Comparison of ENCODE assay signal across 9 cellular contexts in the genomic region with DNA sequence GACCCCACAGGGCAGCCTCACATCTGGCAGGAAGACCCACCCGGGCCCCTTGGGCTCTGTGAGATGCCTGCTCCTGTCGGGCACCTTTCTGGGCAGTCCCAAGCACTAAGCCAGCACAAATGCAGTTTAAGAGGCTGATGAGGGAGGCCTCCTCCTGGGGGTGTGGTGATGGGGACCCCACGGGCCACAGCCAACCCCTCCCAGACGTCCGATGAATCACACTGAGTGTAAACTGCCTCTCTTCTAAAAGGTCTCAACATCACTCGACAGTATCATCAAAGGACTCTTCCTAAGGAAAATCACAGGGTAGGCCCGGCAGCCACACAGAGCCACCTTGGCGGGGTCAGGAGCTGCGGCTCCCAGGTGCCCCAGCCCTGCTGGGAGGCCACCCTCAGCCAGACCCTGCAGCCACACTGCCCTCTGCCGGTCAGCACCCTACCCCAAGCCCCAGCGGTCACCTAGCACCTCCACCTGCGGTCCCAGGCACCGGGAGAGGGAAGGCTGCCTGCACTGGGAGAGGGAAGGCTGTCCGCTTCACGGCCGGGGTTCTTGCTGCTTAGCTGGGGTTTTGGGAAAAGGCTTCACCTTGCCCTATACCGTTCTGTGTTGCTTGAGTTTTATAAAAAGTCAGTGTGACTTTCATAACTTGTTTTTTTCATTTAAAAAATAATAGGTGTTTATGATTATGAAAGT. TPM values are rescaled to one million over a fixed set of nuclear protein-coding genes. Genes with fewer than 3 reads are reported as not detected.
A peak's percentile ranks its signal among the peaks of the same experiment; 100 is the strongest.
DNase-seq lines count a peak whose midpoint lies in the region; ATAC-seq and TF ChIP-seq lines count a peak whose summit lies in the region.
"Had no signal": no experiment of that assay in that cellular context is flagged by ENCODE, and none has a peak within 500 bp of the region (broad histone marks: within the 10 kb centered on the region; RNA-seq: fewer than 3 reads in every experiment).

No MANE protein-coding gene starts in this region.

- no peaks in the 10 kb centered on the region for H3K4me1 ChIP-seq in aorta (ENCODE audit: control insufficient read depth in 1 of 2, insufficient read depth in 2 of 2, low read length in 2 of 2)

- H3K79me2 ChIP-seq in SU-DHL-6 (ENCODE audit: insufficient read depth, low read length): no peaks in the 10 kb centered on the region

- H3K9me3 ChIP-seq in SU-DHL-6 (ENCODE audit: insufficient read depth, low read length): no peaks in the 10 kb centered on the region
- no peaks in the 10 kb centered on the region for H3K9me3 ChIP-seq in aorta (ENCODE audit: control insufficient read depth, low read length)

- H3K36me3 ChIP-seq in SU-DHL-6 (ENCODE audit: low read length): no peaks in the 10 kb centered on the region
- H3K36me3 ChIP-seq in aorta (ENCODE audit: control insufficient read depth in 1 of 2, insufficient read depth in 2 of 2, low read length in 1 of 2): no peaks in the 10 kb centered on the region

- no peak overlapping the region for H3K4me2 ChIP-seq in SU-DHL-6 (ENCODE audit: low read depth, low read length, poor library complexity, severe bottlenecking)

- intact Hi-C loops in aorta (cut with DNase I): no loop called here

- peak; percentile 45 for ATAC-seq in aorta (ENCODE audit: low FRiP score)
- ATAC-seq in GM21723 (IDR thresholded peaks at IDR 0.05; ENCODE audit: unreplicated experiment): no peak
- ATAC-seq in GM19328 (IDR thresholded peaks at IDR 0.05; ENCODE audit: unreplicated experiment): no peak

- no peak overlapping the region for H3K4me3 ChIP-seq in SU-DHL-6 (ENCODE audit: insufficient read depth, low read length, poor library complexity, severe bottlenecking)
- H3K4me3 ChIP-seq in choroid plexus epithelial cell (ENCODE audit: low read depth, low read length): no peak overlapping the region
- no peak overlapping the region for H3K4me3 ChIP-seq in aorta (ENCODE audit: low read length in 2 of 2)

- TF ChIP-seq CTCF in SU-DHL-6 (IDR thresholded peaks at IDR 0.05; ENCODE audit: insufficient read depth, low read length, poor library complexity, severe bottlenecking) (peak; percentile 65), choroid plexus epithelial cell (conservative IDR thresholded peaks at IDR 0.05; ENCODE audit: low read depth, low read length) (peak; percentile 78)

- no peak overlapping the region for H3K27ac ChIP-seq in SU-DHL-6 (ENCODE audit: low read depth, low read length)
- H3K27ac ChIP-seq in aorta (ENCODE audit: low read depth in 1 of 2, low read length in 2 of 2): no peak overlapping the region
- H3K27ac ChIP-seq: epithelial cell of prostate had no signal

- no peaks in the 10 kb centered on the region for H4K20me1 ChIP-seq in SU-DHL-6 (ENCODE audit: low read depth, low read length)

- H3K27me3 ChIP-seq in SU-DHL-6 (ENCODE audit: low read length) (no peaks in the 10 kb centered on the region), aorta (ENCODE audit: control insufficient read depth in 1 of 2, insufficient read depth in 2 of 2, low read length in 1 of 2) (no peaks in the 10 kb centered on the region)

- H2AFZ ChIP-seq in SU-DHL-6 (ENCODE audit: low read depth, low read length, severe bottlenecking): no peak overlapping the region

- DNase-seq in CMK (ENCODE audit: low read depth) (peak; percentile 45), HuH-7 (ENCODE audit: low spot score) (peak; percentile 96), choroid plexus epithelial cell (ENCODE audit: low read depth) (peak; percentile 31), medulla oblongata (ENCODE audit: extremely low spot score) (peak; percentile 25), aorta (no peak)

- H3K9ac ChIP-seq in SU-DHL-6 (ENCODE audit: low read length): no peak overlapping the region

- H3K9me2 ChIP-seq in SU-DHL-6 (replicated peaks; ENCODE audit: insufficient read depth, low read length): no peaks in the 10 kb centered on the region

- 50 to 53% methylated on average over 17 of the region's 17 CpGs for WGBS in aorta, 2 donors

- no peaks in the 10 kb centered on the region for H3F3A ChIP-seq in SU-DHL-6 (ENCODE audit: insufficient read depth)

RNA-seq across cellular contexts. Expression of a gene that starts 3.8 kb away (rescaled TPM):
- total RNA-seq in aorta: 1 to 10 TPM; 3.2 to 5.2 TPM
- polyA plus RNA-seq in aorta: 10 to 100 TPM in 1 of 2 donors, 1 to 10 TPM in 1; 1.5 to 23.2 TPM

RNA-seq across cellular contexts. Expression of a gene that starts 27.2 kb away (rescaled TPM):
- total RNA-seq in aorta: 1 to 10 TPM in 1 of 2 donors, under 1 TPM in 1; 0.49 to 1.2 TPM
- polyA plus RNA-seq in aorta: not detected

RNA-seq across cellular contexts. Expression of a gene that starts 42.8 kb away (rescaled TPM):
- under 1 TPM in 1 of 2 donors, not detected in 1; 0.36 TPM for total RNA-seq in aorta
- not detected for polyA plus RNA-seq in aorta

Comparison
In these comparisons a context has a peak if more than half of its experiments do, and no peak if none do; other contexts are left out.
1. DNase-seq: peak in CMK (single experiment), HuH-7 (single experiment), choroid plexus epithelial cell (single experiment) and medulla oblongata (single experiment); none in aorta (0 of 2).